In genomic region chr6:31949926-31950548, GRCh38 we compare ENCODE assay signal across 24 cellular contexts. TPM values are rescaled to one million over a fixed set of nuclear protein-coding genes. Genes with fewer than 3 reads are reported as not detected.
DNase-seq lines count a peak whose midpoint lies in the region; ATAC-seq and TF ChIP-seq lines count a peak whose summit lies in the region.
"Had no signal": no experiment of that assay in that cellular context is flagged by ENCODE, and none has a peak within 500 bp of the region (broad histone marks: within the 10 kb centered on the region; RNA-seq: fewer than 3 reads in every experiment).

No MANE protein-coding gene starts in this region.

- H3F3A ChIP-seq in PC-9 (ENCODE audit: insufficient read depth, low read depth), result peaks cover 51% of the 10 kb centered on the region

- peaks cover 38% of the 10 kb centered on the region for H3K36me3 Mint-ChIP-seq in CD8-positive, alpha-beta T cell

- H2AFZ ChIP-seq in PC-9 (no peak overlapping the region), hepatocyte (no peak overlapping the region)

- CTCF ChIA-PET in CD8-positive, alpha-beta T cell (lab: Charles Lee), result no interaction called here
- CTCF ChIA-PET in PC-9 (lab: Charles Lee), result no interaction called here

- no peaks in the 10 kb centered on the region for H3K4me1 ChIP-seq in CD8-positive, alpha-beta T cell (ENCODE audit: insufficient read depth, low read length)
- H3K4me1 ChIP-seq in PC-9 (replicated peaks; ENCODE audit: insufficient read depth) (peaks cover 41% of the 10 kb centered on the region), hepatocyte (ENCODE audit: insufficient read depth) (peaks cover 10% of the 10 kb centered on the region)

- no peak for TF ChIP-seq CTCF in CD8-positive, alpha-beta T cell (IDR thresholded peaks at IDR 0.05)
- no peak for TF ChIP-seq CTCF in PC-9 (conservative IDR thresholded peaks at IDR 0.05)
- no peak for TF ChIP-seq CTCF in hepatocyte (IDR thresholded peaks at IDR 0.05; ENCODE audit: poor library complexity)

- no peak overlapping the region for H3K4me2 ChIP-seq in PC-9
- H3K4me2 ChIP-seq in hepatocyte, result no peak overlapping the region

- H3K27ac ChIP-seq in CD8-positive, alpha-beta T cell (ENCODE audit: low read depth, low read length), result no peak overlapping the region
- H3K27ac ChIP-seq in PC-9 (peak overlapping the region; percentile 46; the same call in 1 of the 2 replicates), hepatocyte (peak overlapping the region; percentile 27)
- H3K27ac ChIP-seq: heart left ventricle, HL-60, prostate gland, SK-N-MC had no signal

- no peaks in the 10 kb centered on the region for H3K27me3 ChIP-seq in CD8-positive, alpha-beta T cell (ENCODE audit: insufficient read depth, low read length)
- H3K27me3 ChIP-seq in PC-9 (ENCODE audit: insufficient read depth, low read depth), result no peaks in the 10 kb centered on the region
- no peaks in the 10 kb centered on the region for H3K27me3 ChIP-seq in hepatocyte
- H3K27me3 ChIP-seq: heart left ventricle had no signal

- peaks cover 35% of the 10 kb centered on the region for H3K36me3 ChIP-seq in CD8-positive, alpha-beta T cell (ENCODE audit: insufficient read depth, low read length)
- H3K36me3 ChIP-seq in PC-9 (ENCODE audit: low read depth) (0 out of 2 replicates have a peak, but pooled peaks cover 5% of the 10 kb centered on the region), hepatocyte (replicated peaks; ENCODE audit: insufficient read depth, low read depth) (no peaks in the 10 kb centered on the region)

- H3K27me3 Mint-ChIP-seq in CD8-positive, alpha-beta T cell (ENCODE audit: low read depth), result peaks cover 5% of the 10 kb centered on the region

- H4K20me1 ChIP-seq in PC-9 (ENCODE audit: insufficient read depth) (no peaks in the 10 kb centered on the region), hepatocyte (ENCODE audit: insufficient read depth, poor library complexity, severe bottlenecking) (no peaks in the 10 kb centered on the region)

- H3K9me3 Mint-ChIP-seq in CD8-positive, alpha-beta T cell, result no peaks in the 10 kb centered on the region
- H3K9me3 Mint-ChIP-seq: activated naive CD8-positive, alpha-beta T cell treated with anti-CD3 and anti-CD28 coated beads, Interleukin-2, amount 10 ng/mL, durations not matched to agents 7 days and 5 days; activated T-helper 2 cell treated with anti-CD3 and anti-CD28 coated beads, Interferon-gamma antibody, Interleukin-2, Interleukin-4, amounts not matched to agents 10 μg/mL and 5 μg/mL and 100 μg/mL, durations not matched to agents 14 hours and 24 hours and 36 hours; H9 had no signal

- no peak for ATAC-seq in CD8-positive, alpha-beta T cell
- ATAC-seq in HG02763 (IDR thresholded peaks at IDR 0.05; ENCODE audit: unreplicated experiment), result no peak
- ATAC-seq: heart left ventricle, left cardiac atrium had no signal

- DNase-seq in CD8-positive, alpha-beta T cell, result no peak
- DNase-seq in PC-9 (no peak), hepatocyte (ENCODE audit: low spot score) (no peak), AG20443 (ENCODE audit: low spot score) (no peak), HPDE6-E6E7 (ENCODE audit: extremely low spot score) (no peak)
- DNase-seq: activated CD4-positive, alpha-beta T cell treated with anti-CD3 and anti-CD28 coated beads for 4 hours; activated naive CD8-positive, alpha-beta T cell treated with anti-CD3 and anti-CD28 coated beads, Interleukin-2, amount 10 ng/mL, durations not matched to agents 7 days and 5 days; EL; H9; heart left ventricle; left cardiac atrium; NCI-H1092 treated with DMSO at 0.1 percent for 48 hours; NCI-H2029; NCI-H526 treated with DMSO at 0.1 percent for 48 hours; RPMI8226; trophoblast cell had no signal

- POLR2A ChIA-PET in CD8-positive, alpha-beta T cell (lab: Charles Lee), result interaction anchor here (0.9 kb wide), 1 partner anchor 22 kb away, joined by 4 read pairs; the partner anchor contains the start of gene DXO
- POLR2A ChIA-PET in PC-9 (lab: Charles Lee; ENCODE audit: unreplicated experiment), result no interaction called here

- H3K4me3 Mint-ChIP-seq in CD8-positive, alpha-beta T cell, result no peak overlapping the region
- H3K4me3 Mint-ChIP-seq: activated naive CD8-positive, alpha-beta T cell treated with anti-CD3 and anti-CD28 coated beads, Interleukin-2, amount 10 ng/mL, durations not matched to agents 7 days and 5 days; CD14-positive monocyte; H9 had no signal

- H3K4me3 ChIP-seq in CD8-positive, alpha-beta T cell (ENCODE audit: low read depth, low read length), result no peak overlapping the region
- H3K4me3 ChIP-seq in PC-9 (no peak overlapping the region), hepatocyte (no peak overlapping the region)
- H3K4me3 ChIP-seq: heart left ventricle, prostate gland, SK-N-MC had no signal

- H3K9me3 ChIP-seq in CD8-positive, alpha-beta T cell (ENCODE audit: low read length), result no peaks in the 10 kb centered on the region
- H3K9me3 ChIP-seq in PC-9 (ENCODE audit: insufficient read depth, low read depth) (no peaks in the 10 kb centered on the region), hepatocyte (ENCODE audit: low read depth) (no peaks in the 10 kb centered on the region)
- H3K9me3 ChIP-seq: heart left ventricle, prostate gland had no signal

- whole genome bisulfite sequencing in hepatocyte (ENCODE audit: low lambda C conversion rate, missing lambda C conversion rate), result 91% methylated on average over 7 of the region's 7 CpGs

- H3K4me1 Mint-ChIP-seq in CD8-positive, alpha-beta T cell (ENCODE audit: low read depth), result no peaks in the 10 kb centered on the region

- BruUV-seq in PC-9 (replicated peaks; lab: Mats Ljungman, UMichigan), result no TSS peak

- no peaks in the 10 kb centered on the region; the same call in 1 of the 2 replicates for H3K9me2 ChIP-seq in PC-9 (ENCODE audit: insufficient read depth)
- no peaks in the 10 kb centered on the region for H3K9me2 ChIP-seq in hepatocyte (replicated peaks; ENCODE audit: insufficient read depth)

- H3K79me2 ChIP-seq in PC-9 (ENCODE audit: low read depth) (no peaks in the 10 kb centered on the region), hepatocyte (peaks cover 4% of the 10 kb centered on the region)

- H3K27ac Mint-ChIP-seq in CD8-positive, alpha-beta T cell, result peak overlapping the region; percentile 13
- H3K27ac Mint-ChIP-seq: activated naive CD8-positive, alpha-beta T cell treated with anti-CD3 and anti-CD28 coated beads, Interleukin-2, amount 10 ng/mL, durations not matched to agents 7 days and 5 days; activated T-helper 2 cell treated with anti-CD3 and anti-CD28 coated beads, Interferon-gamma antibody, Interleukin-2, Interleukin-4, amounts not matched to agents 10 μg/mL and 5 μg/mL and 100 μg/mL, durations not matched to agents 14 hours and 24 hours and 36 hours; CD14-positive monocyte had no signal

- intact Hi-C loops in CD8-positive, alpha-beta T cell (cut with DNase I, micrococcal nuclease), result no loop called here
- intact Hi-C loops in PC-9 (cut with micrococcal nuclease; ENCODE audit: unreplicated experiment), result loop anchor here (5.0 to 10.0 kb wide), 2 partner anchors 118 to 175 kb away; partner anchors contain the start of gene VWA7

RNA-seq across cellular contexts. Expression of gene CFB, which starts 4.1 kb away (rescaled TPM):
- total RNA-seq in CD8-positive, alpha-beta T cell, result 1 to 10 TPM; 1.3 to 2.3 TPM
- total RNA-seq in PC-9 (2021), result 22.6 and 25.5 TPM in 2 replicates
- total RNA-seq in hepatocyte, result 190 and 199 TPM in 2 replicates
- 287 and 349 TPM in 2 replicates for polyA plus RNA-seq in hepatocyte
- total RNA-seq: T-helper 2 cell treated with Interferon-gamma antibody and Interleukin-4, amounts not matched to agents 100 ng/mL and 5 ng/mL, for 36 hours had no signal

RNA-seq across cellular contexts. Expression of gene NELFE, which starts 8.7 kb away (rescaled TPM):
- 10 to 100 TPM; 50.4 to 55.1 TPM for total RNA-seq in CD8-positive, alpha-beta T cell
- total RNA-seq in PC-9 (2021) (43.0 and 50.8 TPM in 2 replicates), hepatocyte (70.1 and 78.2 TPM in 2 replicates)
- polyA plus RNA-seq in hepatocyte, result 78.7 and 86.9 TPM in 2 replicates

RNA-seq across cellular contexts. Expression of gene SKIC2, which starts 8.9 kb away (rescaled TPM):
- total RNA-seq in CD8-positive, alpha-beta T cell, result 100 to 1,000 TPM; 107 to 115 TPM
- total RNA-seq in PC-9 (2021), result 67.9 and 86.0 TPM in 2 replicates
- total RNA-seq in hepatocyte, result 34.2 and 53.2 TPM in 2 replicates
- polyA plus RNA-seq in hepatocyte, result 61.7 and 64.3 TPM in 2 replicates

RNA-seq across cellular contexts. Expression of gene DXO, which starts 21.9 kb away (rescaled TPM):
- 10 to 100 TPM; 20.8 to 22.2 TPM for total RNA-seq in CD8-positive, alpha-beta T cell
- total RNA-seq in PC-9 (2021) (24.5 and 36.0 TPM in 2 replicates), hepatocyte (16.1 and 22.2 TPM in 2 replicates)
- polyA plus RNA-seq in hepatocyte, result 39.3 and 43.8 TPM in 2 replicates

RNA-seq across cellular contexts. Expression of gene C2, which starts 22.5 kb away (rescaled TPM):
- total RNA-seq in CD8-positive, alpha-beta T cell, result 1 to 10 TPM; 1.1 to 1.4 TPM
- total RNA-seq in PC-9 (2021) (0.96 and 2.4 TPM in 2 replicates), hepatocyte (46.3 and 48.3 TPM in 2 replicates)
- polyA plus RNA-seq in hepatocyte, result 41.1 and 46.4 TPM in 2 replicates
- total RNA-seq: epithelial cell of proximal tubule had no signal
